ENCODE assay signal across 16 cellular contexts in genomic region chr1:6069573-6069972, GRCh38. TPM values are rescaled to one million over a fixed set of nuclear protein-coding genes. Genes with fewer than 3 reads are reported as not detected.
DNase-seq lines count a peak whose midpoint lies in the region; ATAC-seq and TF ChIP-seq lines count a peak whose summit lies in the region.
"Had no signal": no experiment of that assay in that cellular context is flagged by ENCODE, and none has a peak within 500 bp of the region (broad histone marks: within the 10 kb centered on the region; RNA-seq: fewer than 3 reads in every experiment).

No MANE protein-coding gene starts in this region.

- H3K9me3 ChIP-seq in T-helper 17 cell (ENCODE audit: control insufficient read depth, low read length, poor library complexity, severe bottlenecking) (no peaks in the 10 kb centered on the region), heart right ventricle (no peaks in the 10 kb centered on the region)
- H3K9me3 ChIP-seq: HAP-1 had no signal

- peaks cover 0 to 26% (median 10%) of the 10 kb centered on the region in 9 donors for H3K4me1 ChIP-seq in heart right ventricle
- H3K4me1 ChIP-seq: HAP-1 had no signal

- intact Hi-C loops in heart right ventricle (cut with DNase I), result no loop called here

- no peak overlapping the region for H3K4me3 ChIP-seq in heart right ventricle
- H3K4me3 ChIP-seq: GM12878, HAP-1 had no signal

- H3K4me3 Mint-ChIP-seq in activated naive CD8-positive, alpha-beta T cell treated with anti-CD3 and anti-CD28 coated beads for 36 hours, result no peak overlapping the region
- no peak overlapping the region for H3K4me3 Mint-ChIP-seq in activated naive CD8-positive, alpha-beta T cell treated with anti-CD3 and anti-CD28 coated beads, Interleukin-2, amount 50 U/mL, for 24 hours
- no peak overlapping the region for H3K4me3 Mint-ChIP-seq in T-helper 17 cell
- no peak overlapping the region for H3K4me3 Mint-ChIP-seq in neural crest cell
- H3K4me3 Mint-ChIP-seq: CD4-positive, alpha-beta T cell had no signal

- H3K4me1 Mint-ChIP-seq in activated naive CD8-positive, alpha-beta T cell treated with anti-CD3 and anti-CD28 coated beads for 36 hours, result no peaks in the 10 kb centered on the region
- H3K4me1 Mint-ChIP-seq in activated naive CD8-positive, alpha-beta T cell treated with anti-CD3 and anti-CD28 coated beads, Interleukin-2, amount 50 U/mL, for 24 hours, result no peaks in the 10 kb centered on the region
- H3K4me1 Mint-ChIP-seq in T-helper 17 cell (peaks cover 6% of the 10 kb centered on the region), neural crest cell (no peaks in the 10 kb centered on the region)

- H3K27me3 ChIP-seq in heart right ventricle, result no peaks in the 10 kb centered on the region

- peaks cover 3% of the 10 kb centered on the region for H3K36me3 Mint-ChIP-seq in activated naive CD8-positive, alpha-beta T cell treated with anti-CD3 and anti-CD28 coated beads for 36 hours
- peaks cover 14% of the 10 kb centered on the region for H3K36me3 Mint-ChIP-seq in activated naive CD8-positive, alpha-beta T cell treated with anti-CD3 and anti-CD28 coated beads, Interleukin-2, amount 50 U/mL, for 24 hours (ENCODE audit: low read depth)
- H3K36me3 Mint-ChIP-seq in T-helper 17 cell (ENCODE audit: low read depth), result no peaks in the 10 kb centered on the region
- no peaks in the 10 kb centered on the region for H3K36me3 Mint-ChIP-seq in neural crest cell (ENCODE audit: low read depth)

- no peaks in the 10 kb centered on the region for H3K9me3 Mint-ChIP-seq in activated naive CD8-positive, alpha-beta T cell treated with anti-CD3 and anti-CD28 coated beads for 36 hours
- H3K9me3 Mint-ChIP-seq in activated naive CD8-positive, alpha-beta T cell treated with anti-CD3 and anti-CD28 coated beads, Interleukin-2, amount 50 U/mL, for 24 hours, result no peaks in the 10 kb centered on the region
- H3K9me3 Mint-ChIP-seq in neural crest cell, result no peaks in the 10 kb centered on the region
- H3K9me3 Mint-ChIP-seq: CD4-positive, alpha-beta T cell had no signal

- H3K27ac ChIP-seq in heart right ventricle, result no peak overlapping the region
- H3K27ac ChIP-seq: C4-2B had no signal

- no peak for DNase-seq in activated naive CD8-positive, alpha-beta T cell treated with anti-CD3 and anti-CD28 coated beads for 36 hours
- DNase-seq in activated naive CD8-positive, alpha-beta T cell treated with anti-CD3 and anti-CD28 coated beads, Interleukin-2, amount 50 U/mL, for 24 hours, result no peak
- DNase-seq in T-helper 17 cell, result no peak
- no peak for DNase-seq in neural crest cell (ENCODE audit: low read depth, low spot score)
- DNase-seq in heart right ventricle, result no peak
- no peak for DNase-seq in NOMO-1 (lab: John Stamatoyannopoulos, UW; ENCODE audit: unreplicated experiment in 2 of 2)
- DNase-seq: ACHN; Calu3; CD4-positive, alpha-beta T cell; DMS53; DND-41; EL had no signal

- H3K27me3 Mint-ChIP-seq in activated naive CD8-positive, alpha-beta T cell treated with anti-CD3 and anti-CD28 coated beads for 36 hours, result no peaks in the 10 kb centered on the region
- H3K27me3 Mint-ChIP-seq in activated naive CD8-positive, alpha-beta T cell treated with anti-CD3 and anti-CD28 coated beads, Interleukin-2, amount 50 U/mL, for 24 hours, result no peaks in the 10 kb centered on the region
- H3K27me3 Mint-ChIP-seq in T-helper 17 cell (no peaks in the 10 kb centered on the region), neural crest cell (ENCODE audit: low read depth) (no peaks in the 10 kb centered on the region)
- H3K27me3 Mint-ChIP-seq: CD4-positive, alpha-beta T cell had no signal

- peaks cover 0 to 52% (median 0%) of the 10 kb centered on the region in 9 donors for H3K36me3 ChIP-seq in heart right ventricle
- H3K36me3 ChIP-seq: HAP-1 had no signal

- H3K27ac Mint-ChIP-seq in activated naive CD8-positive, alpha-beta T cell treated with anti-CD3 and anti-CD28 coated beads for 36 hours, result peak overlapping the region; percentile 21
- no peak overlapping the region for H3K27ac Mint-ChIP-seq in activated naive CD8-positive, alpha-beta T cell treated with anti-CD3 and anti-CD28 coated beads, Interleukin-2, amount 50 U/mL, for 24 hours
- H3K27ac Mint-ChIP-seq in T-helper 17 cell (peak overlapping the region; percentile 63), neural crest cell (ENCODE audit: unreplicated experiment) (peak overlapping the region; percentile 35)
- H3K27ac Mint-ChIP-seq: CD4-positive, alpha-beta T cell had no signal

- TF ChIP-seq CTCF in neural crest cell (conservative IDR thresholded peaks at IDR 0.05) (no peak), heart right ventricle (IDR thresholded peaks at IDR 0.05) (no peak)

- 83 to 92% methylated on average over 14 of the region's 14 CpGs for WGBS in heart right ventricle, 2 donors

- ATAC-seq in activated naive CD8-positive, alpha-beta T cell treated with anti-CD3 and anti-CD28 coated beads, Interleukin-2, amount 50 U/mL, for 24 hours, result no peak
- no peak for ATAC-seq in T-helper 17 cell
- no peak for ATAC-seq in heart right ventricle
- no peak for ATAC-seq in GM19324 (IDR thresholded peaks at IDR 0.05; ENCODE audit: low FRiP score, unreplicated experiment)
- ATAC-seq: GM12878 had no signal

RNA-seq across cellular contexts. Expression of gene KCNAB2, which starts 23.9 kb away (rescaled TPM):
- 100 to 1,000 TPM; 209 to 218 TPM for total RNA-seq in activated naive CD8-positive, alpha-beta T cell treated with anti-CD3 and anti-CD28 coated beads for 36 hours
- total RNA-seq in T-helper 17 cell, result 100 to 1,000 TPM; 203 to 207 TPM
- total RNA-seq in neural crest cell, result 8.3 and 9.0 TPM in 2 replicates
- 10 to 100 TPM; 16.5 to 41.5 (median 22.2) TPM for total RNA-seq in heart right ventricle
- 10 to 100 TPM in 1 of 2 donors, 1 to 10 TPM in 1; 4.7 to 15.1 TPM for polyA plus RNA-seq in heart right ventricle

Comparison
In these comparisons a context has a peak if more than half of its experiments do, and no peak if none do; other contexts are left out.
1. RNA of gene KCNAB2, which starts 23.9 kb away (total RNA-seq): 209 to 218 TPM in activated naive CD8-positive, alpha-beta T cell treated with anti-CD3 and anti-CD28 coated beads for 36 hours and 203 to 207 TPM in T-helper 17 cell; 16.5 to 41.5 TPM in heart right ventricle and 8.3 to 9.0 TPM in neural crest cell; every median in the first group is over 4 times any median in the second.